ENCODE assay signal across 22 cellular contexts in the genomic region with DNA sequence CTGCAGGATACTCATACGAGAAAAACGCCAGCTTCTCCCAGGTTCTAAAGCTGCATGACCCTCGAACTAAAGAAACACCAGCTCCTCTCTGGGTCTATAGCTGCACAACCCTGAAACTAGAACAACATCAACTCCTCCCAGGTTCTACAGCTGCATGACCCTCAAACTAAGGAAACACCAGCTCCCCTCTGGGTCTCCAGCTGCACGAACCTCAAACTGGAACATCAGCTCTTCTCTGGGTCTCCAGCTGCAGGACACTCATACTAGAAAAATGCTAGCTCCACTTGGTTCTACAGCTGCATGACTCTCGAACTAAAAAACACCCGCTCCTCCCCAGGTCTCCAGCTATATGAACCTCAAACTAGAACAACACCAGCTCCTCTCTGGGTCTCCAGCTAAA.
DNase-seq lines count a peak whose midpoint lies in the region; ATAC-seq, FAIRE-seq and TF ChIP-seq lines count a peak whose summit lies in the region.
"Had no signal": no experiment of that assay in that cellular context is flagged by ENCODE, and none has a peak within 500 bp of the region (broad histone marks: within the 10 kb centered on the region; RNA-seq: fewer than 3 reads in every experiment).

No MANE protein-coding gene starts in this region.

- no peak overlapping the region for H3K4me3 ChIP-seq in Karpas-422 (ENCODE audit: low read length)
- no peak overlapping the region for H3K4me3 ChIP-seq in MM.1S (ENCODE audit: low read length)
- peak overlapping the region; percentile 64 for H3K4me3 ChIP-seq in OCI-LY3 (ENCODE audit: low read length)
- H3K4me3 ChIP-seq in bronchial epithelial cell (ENCODE audit: low read depth, low read length): no peak overlapping the region
- H3K4me3 ChIP-seq: BLaER1 treated with 17β-estradiol and CSF1 and Interleukin-3, amounts not matched to agents 10 nM and 100 nM had no signal

- H3K27me3 ChIP-seq in Karpas-422 (ENCODE audit: low read length) (no peaks in the 10 kb centered on the region), MM.1S (replicated peaks; ENCODE audit: insufficient read depth, low read length) (no peaks in the 10 kb centered on the region), OCI-LY3 (ENCODE audit: low read depth, low read length) (no peaks in the 10 kb centered on the region), bronchial epithelial cell (ENCODE audit: control insufficient read depth, insufficient read depth, low read length) (no peaks in the 10 kb centered on the region)
- H3K27me3 ChIP-seq: BLaER1 treated with 17β-estradiol and CSF1 and Interleukin-3, amounts not matched to agents 10 nM and 100 nM had no signal

- H3K4me1 ChIP-seq in Karpas-422 (ENCODE audit: low read length) (peaks cover 11% of the 10 kb centered on the region), MM.1S (ENCODE audit: low read length) (no peaks in the 10 kb centered on the region), OCI-LY3 (ENCODE audit: low read length) (peaks cover 22% of the 10 kb centered on the region)
- H3K4me1 ChIP-seq: BLaER1 treated with 17β-estradiol and CSF1 and Interleukin-3, amounts not matched to agents 10 nM and 100 nM; Caco-2 had no signal

- no peak overlapping the region for H3K9ac ChIP-seq in Karpas-422 (ENCODE audit: low read length)
- H3K9ac ChIP-seq in MM.1S (ENCODE audit: low read length): no peak overlapping the region
- 0 out of 2 replicates have a peak overlapping the region, but pooled peaks have one; percentile 13 for H3K9ac ChIP-seq in OCI-LY3 (ENCODE audit: low read length)
- H3K9ac ChIP-seq: BLaER1 treated with 17β-estradiol and CSF1 and Interleukin-3, amounts not matched to agents 10 nM and 100 nM had no signal

- peak overlapping the region; percentile 84 for H2AFZ ChIP-seq in Karpas-422 (ENCODE audit: low read length)
- H2AFZ ChIP-seq in MM.1S (ENCODE audit: low read length): peak overlapping the region; percentile 19; the same call in 1 of the 2 replicates
- H2AFZ ChIP-seq in OCI-LY3 (ENCODE audit: low read depth, low read length): peak overlapping the region; percentile 86

- H3K36me3 ChIP-seq in Karpas-422 (ENCODE audit: insufficient read depth, low read length) (no peaks in the 10 kb centered on the region), MM.1S (replicated peaks; ENCODE audit: insufficient read depth, low read length) (no peaks in the 10 kb centered on the region), OCI-LY3 (replicated peaks; ENCODE audit: low read depth, low read length) (no peaks in the 10 kb centered on the region), bronchial epithelial cell (ENCODE audit: control insufficient read depth, insufficient read depth, low read length) (no peaks in the 10 kb centered on the region)
- H3K36me3 ChIP-seq: BLaER1 treated with 17β-estradiol and CSF1 and Interleukin-3, amounts not matched to agents 10 nM and 100 nM had no signal

- peak; percentile 40 for FAIRE-seq in bronchial epithelial cell (lab: Jason Lieb, UNC)
- FAIRE-seq: A204.1, D721Med, G401.6, GM12891 had no signal

- no peaks in the 10 kb centered on the region for H3F3A ChIP-seq in MM.1S (ENCODE audit: insufficient read depth, low read length)

- no peaks in the 10 kb centered on the region for H3K79me2 ChIP-seq in Karpas-422 (ENCODE audit: low read length)
- no peaks in the 10 kb centered on the region for H3K79me2 ChIP-seq in MM.1S (ENCODE audit: low read length)
- no peaks in the 10 kb centered on the region for H3K79me2 ChIP-seq in OCI-LY3 (ENCODE audit: low read length)

- H4K20me1 ChIP-seq in Karpas-422 (ENCODE audit: insufficient read depth, low read depth, low read length): no peaks in the 10 kb centered on the region
- H4K20me1 ChIP-seq in MM.1S (ENCODE audit: insufficient read depth, low read length): no peaks in the 10 kb centered on the region
- no peaks in the 10 kb centered on the region for H4K20me1 ChIP-seq in OCI-LY3 (ENCODE audit: insufficient read depth, low read length)
- H4K20me1 ChIP-seq: BLaER1 treated with 17β-estradiol and CSF1 and Interleukin-3, amounts not matched to agents 10 nM and 100 nM had no signal

- H3K9me3 ChIP-seq in Karpas-422 (ENCODE audit: low read length) (no peaks in the 10 kb centered on the region), MM.1S (replicated peaks; ENCODE audit: insufficient read depth, low read length) (no peaks in the 10 kb centered on the region), OCI-LY3 (ENCODE audit: insufficient read depth, low read length) (no peaks in the 10 kb centered on the region)
- H3K9me3 ChIP-seq: Caco-2 had no signal

- DNase-seq in Karpas-422 (no peak), MM.1S (peak; percentile 51), bronchial epithelial cell (ENCODE audit: low read depth) (no peak), caudate nucleus (lab: John Stamatoyannopoulos, UW) (no peak)
- DNase-seq: 8988T; ACHN; AML-193; Caco-2; Calu3; CD4-positive, alpha-beta T cell; CD8-positive, alpha-beta T cell; DMS79 treated with DMSO at 0.1 percent for 48 hours; GF-D8 had no signal

- H3K9me2 ChIP-seq in Karpas-422 (replicated peaks; ENCODE audit: insufficient read depth, low read length) (no peaks in the 10 kb centered on the region), MM.1S (replicated peaks; ENCODE audit: insufficient read depth, low read length) (no peaks in the 10 kb centered on the region)

- TF ChIP-seq CTCF in MM.1S (IDR thresholded peaks at IDR 0.05; ENCODE audit: low read length): no peak
- no peak for TF ChIP-seq CTCF in OCI-LY3 (IDR thresholded peaks at IDR 0.05; ENCODE audit: low read depth, low read length)
- TF ChIP-seq CTCF in bronchial epithelial cell (IDR thresholded peaks at IDR 0.05; ENCODE audit: insufficient read depth, low read length, severe bottlenecking): no peak

- H3K4me2 ChIP-seq in Karpas-422 (ENCODE audit: low read depth, low read length, poor library complexity, severe bottlenecking) (no peak overlapping the region), MM.1S (ENCODE audit: low read depth, low read length) (no peak overlapping the region), OCI-LY3 (ENCODE audit: low read length) (peak overlapping the region; percentile 82)
- H3K4me2 ChIP-seq: BLaER1 treated with 17β-estradiol and CSF1 and Interleukin-3, amounts not matched to agents 10 nM and 100 nM had no signal

- H3K27ac ChIP-seq in Karpas-422 (ENCODE audit: low read length) (no peak overlapping the region), MM.1S (ENCODE audit: low read length) (no peak overlapping the region), OCI-LY3 (ENCODE audit: low read length) (no peak overlapping the region), caudate nucleus (ENCODE audit: low read depth, low read length) (no peak overlapping the region)
- H3K27ac ChIP-seq: BLaER1 treated with 17β-estradiol and CSF1 and Interleukin-3, amounts not matched to agents 10 nM and 100 nM; C4-2B had no signal

- ATAC-seq in GM21390 (IDR thresholded peaks at IDR 0.05; ENCODE audit: unreplicated experiment) (no peak), GM19328 (IDR thresholded peaks at IDR 0.05; ENCODE audit: unreplicated experiment) (no peak)
- ATAC-seq: CD8-positive, alpha-beta T cell had no signal

Comparison
In these comparisons a context has a peak if more than half of its experiments do, and no peak if none do; other contexts are left out.
1. H2AFZ ChIP-seq: peak in every context shown above with its lines; median percentile 86 in OCI-LY3; 84 in Karpas-422; 19 in MM.1S.